In the genomic region with DNA sequence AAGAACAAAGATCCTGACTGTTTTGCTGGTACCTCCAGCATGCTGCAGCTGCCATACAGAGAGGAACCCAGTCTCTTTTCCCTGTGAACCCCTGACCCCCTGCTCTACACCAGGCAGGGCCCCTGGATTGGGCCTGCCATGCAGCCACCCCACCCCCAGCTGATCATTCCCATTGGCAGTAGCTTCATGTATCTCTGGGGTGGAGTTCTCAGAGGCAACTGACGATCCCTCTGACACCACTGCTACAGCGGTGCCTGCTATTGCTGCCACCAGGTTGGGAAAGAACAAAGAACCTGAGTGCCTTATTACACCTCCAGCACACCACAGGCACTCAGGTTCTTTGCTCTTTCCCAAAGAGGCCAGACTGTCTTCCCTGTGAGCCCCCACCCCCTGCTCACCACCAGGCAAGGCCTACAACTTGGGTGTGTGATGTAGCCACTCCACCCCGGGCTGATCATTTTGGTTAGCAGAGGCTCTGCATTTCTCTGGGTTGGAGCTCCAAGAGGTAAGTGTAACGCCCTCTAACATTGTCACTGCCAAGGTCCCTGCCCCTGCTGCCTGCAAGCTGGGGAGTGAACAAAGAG, we compare ENCODE assay signal across 8 cellular contexts.
DNase-seq lines count a peak whose midpoint lies in the region; ATAC-seq, FAIRE-seq and TF ChIP-seq lines count a peak whose summit lies in the region.
"Not testable (repeated sequence)": the region's sequence is repeated elsewhere in the genome, so short reads cannot be mapped to it uniquely, and the experiment has no call there.

No MANE protein-coding gene starts in this region.

- TF ChIP-seq EP300 in A549 (IDR thresholded peaks at IDR 0.05); gastroesophageal sphincter (IDR thresholded peaks at IDR 0.05); upper lobe of left lung (IDR thresholded peaks at IDR 0.05): not testable (repeated sequence)

- FAIRE-seq in A549 (lab: Jason Lieb, UNC): not testable (repeated sequence)

- H2AK5ac ChIP-seq in trophoblast cell (ENCODE audit: low read length): not testable (repeated sequence)

- not testable (repeated sequence) for H3K4me3 ChIP-seq in A549; HCT116 (replicated peaks in 1 of 2; ENCODE audit: low read depth in 1 of 2, low read length in 2 of 2); gastroesophageal sphincter; mucosa of descending colon; trophoblast cell (ENCODE audit: low read depth, low read length); upper lobe of left lung

- H3K9me2 ChIP-seq in HCT116 (ENCODE audit: insufficient read depth): not testable (repeated sequence)

- H2BK5ac ChIP-seq in trophoblast cell (ENCODE audit: low read depth, low read length, poor library complexity): not testable (repeated sequence)

- TF ChIP-seq CTCF in A549 (IDR thresholded peaks at IDR 0.05); HCT116 (IDR thresholded peaks at IDR 0.05 in 2 of 3, conservative IDR thresholded peaks at IDR 0.05 in 1 of 3; ENCODE audit: borderline replicate concordance in 1 of 3, insufficient read depth in 1 of 3, low read depth in 2 of 3, low read length in 2 of 3); gastroesophageal sphincter (IDR thresholded peaks at IDR 0.05); mucosa of descending colon (IDR thresholded peaks at IDR 0.05); upper lobe of left lung (IDR thresholded peaks at IDR 0.05): not testable (repeated sequence)

- H3K4me2 ChIP-seq in A549 (peak overlapping the region; percentile 18; the same call in 2 of the 3 replicates), HCT116 (ENCODE audit: low read length) (peak overlapping the region; percentile 17)
- not testable (repeated sequence) for H3K4me2 ChIP-seq in trophoblast cell (ENCODE audit: low read length)

- H2BK120ac ChIP-seq in trophoblast cell (ENCODE audit: insufficient read depth, low read length, poor library complexity): not testable (repeated sequence)

- POLR2A ChIA-PET in A549 (lab: Yijun Ruan, JAX); HCT116 (lab: Charles Lee); T-cell (lab: Charles Lee): not testable (repeated sequence)

- not testable (repeated sequence) for H3K14ac ChIP-seq in trophoblast cell (ENCODE audit: low read length)

- not testable (repeated sequence) for BruUV-seq in HCT116 (replicated peaks; lab: Mats Ljungman, UMichigan)

- H3K27me3 Mint-ChIP-seq in T-cell; activated T-helper 17 cell treated with anti-CD3 and anti-CD28 coated beads, Interleukin-2, amount 50 U/mL, for 72 hours: not testable (repeated sequence)

- not testable (repeated sequence) for H3K9me3 Mint-ChIP-seq in T-cell; activated T-helper 17 cell treated with anti-CD3 and anti-CD28 coated beads, Interleukin-2, amount 50 U/mL, for 72 hours

- H3K27ac ChIP-seq in A549: peak overlapping the region; percentile 34 to 57; a peak in 5 of 6 replicates
- peak overlapping the region; percentile 65 for H3K27ac ChIP-seq in HCT116 (ENCODE audit: low read depth, low read length)
- not testable (repeated sequence) for H3K27ac ChIP-seq in gastroesophageal sphincter; trophoblast cell (ENCODE audit: low read depth, low read length); upper lobe of left lung

- peak overlapping the region; percentile 4; the same call in 1 of the 2 replicates for H3K9ac ChIP-seq in HCT116 (ENCODE audit: low read length)
- not testable (repeated sequence) for H3K9ac ChIP-seq in trophoblast cell (ENCODE audit: low read length)

- not testable (repeated sequence) for H3K79me2 ChIP-seq in HCT116 (ENCODE audit: insufficient read depth, low read length); trophoblast cell (ENCODE audit: control insufficient read depth, insufficient read depth, low read length, poor library complexity)

- H3K23ac ChIP-seq in trophoblast cell (ENCODE audit: low read length): not testable (repeated sequence)

- not testable (repeated sequence) for H3K18ac ChIP-seq in trophoblast cell (ENCODE audit: low read length)

- not testable (repeated sequence) for H2AFZ ChIP-seq in HCT116 (ENCODE audit: low read depth, low read length, poor library complexity, severe bottlenecking); trophoblast cell (ENCODE audit: insufficient read depth, low read length, poor library complexity)

- H3K4me3 Mint-ChIP-seq in T-cell; activated T-helper 17 cell treated with anti-CD3 and anti-CD28 coated beads, Interleukin-2, amount 50 U/mL, for 72 hours: not testable (repeated sequence)

- WGBS in A549 (ENCODE audit: missing lambda C conversion rate): 81% methylated on average over 3 of the region's 4 CpGs
- 80 to 93% methylated on average over 1 to 3 of the region's 4 CpGs for WGBS in gastroesophageal sphincter (ENCODE audit: low coverage in 1 of 2), 2 donors
- WGBS in trophoblast cell (ENCODE audit: extremely low coverage, insufficient coverage, insufficient read length): no CpG with 5 or more reads among the region's 4 CpGs
- WGBS in upper lobe of left lung, 2 donors: 92% methylated on average over 2 to 3 of the region's 4 CpGs

- peak overlapping the region; percentile 7 for H4K8ac ChIP-seq in trophoblast cell (ENCODE audit: low read depth, low read length)

- peak overlapping the region; percentile 85 to 92 for H3K27ac Mint-ChIP-seq in T-cell
- H3K27ac Mint-ChIP-seq in activated T-helper 17 cell treated with anti-CD3 and anti-CD28 coated beads, Interleukin-2, amount 50 U/mL, for 72 hours: not testable (repeated sequence)

- H2BK12ac ChIP-seq in trophoblast cell (ENCODE audit: low read length): not testable (repeated sequence)

- not testable (repeated sequence) for H4K20me1 ChIP-seq in HCT116 (ENCODE audit: insufficient read depth)

- H3K9me3 ChIP-seq in A549; HCT116 (ENCODE audit: control insufficient read depth in 1 of 2, insufficient read depth in 1 of 2, low read depth in 1 of 2, low read length in 2 of 2); gastroesophageal sphincter; mucosa of descending colon; trophoblast cell (ENCODE audit: insufficient read depth, low read depth, low read length); upper lobe of left lung: not testable (repeated sequence)

- H4K12ac ChIP-seq in trophoblast cell (ENCODE audit: low read depth, low read length): not testable (repeated sequence)

- H3K4ac ChIP-seq in trophoblast cell (ENCODE audit: low read depth, low read length): not testable (repeated sequence)

- H3K4me1 Mint-ChIP-seq in T-cell: peaks cover 5 to 35% (median 24%) of the 10 kb centered on the region in 3 donors
- not testable (repeated sequence) for H3K4me1 Mint-ChIP-seq in activated T-helper 17 cell treated with anti-CD3 and anti-CD28 coated beads, Interleukin-2, amount 50 U/mL, for 72 hours

- not testable (repeated sequence) for H3K79me1 ChIP-seq in trophoblast cell (ENCODE audit: low read length)

- not testable (repeated sequence) for TF ChIP-seq POLR2A in A549 (IDR thresholded peaks at IDR 0.05; ENCODE audit: low read length); HCT116 (IDR thresholded peaks at IDR 0.05; ENCODE audit: borderline replicate concordance, extremely low read depth, insufficient read depth, insufficient read length); gastroesophageal sphincter (IDR thresholded peaks at IDR 0.05); upper lobe of left lung (IDR thresholded peaks at IDR 0.05)

- not testable (repeated sequence) for H3K36me3 Mint-ChIP-seq in T-cell; activated T-helper 17 cell treated with anti-CD3 and anti-CD28 coated beads, Interleukin-2, amount 50 U/mL, for 72 hours (ENCODE audit: low read depth)

- H4K91ac ChIP-seq in trophoblast cell (ENCODE audit: low read depth, low read length): not testable (repeated sequence)

- CTCF ChIA-PET in A549 (lab: Yijun Ruan, JAX); HCT116 (lab: Charles Lee); T-cell (lab: Charles Lee): not testable (repeated sequence)

- RAD21 ChIA-PET in HCT116 (lab: Charles Lee; ENCODE audit: low non-redundant PET in 1 of 2, low total read pairs in 2 of 2, uncharacterized antibody in 2 of 2, unreplicated experiment in 2 of 2): not testable (repeated sequence)

- DNase-seq in A549 (ENCODE audit: low read depth in 1 of 2, low spot score in 1 of 2); HCT116 (ENCODE audit: low read depth, low spot score); mucosa of descending colon; trophoblast cell; upper lobe of left lung: not testable (repeated sequence)
- DNase-seq in T-cell: peak in 1 of 34 experiments; percentile 8

- not testable (repeated sequence) for H3K36me3 ChIP-seq in HCT116 (ENCODE audit: control insufficient read depth in 1 of 2, insufficient read depth in 2 of 2, low read length in 2 of 2); gastroesophageal sphincter; mucosa of descending colon (ENCODE audit: low read depth); trophoblast cell (ENCODE audit: control insufficient read depth in 1 of 2, insufficient read depth in 2 of 2, low read length in 2 of 2); upper lobe of left lung

- H3K4me1 ChIP-seq in A549 (peaks cover 40% of the 10 kb centered on the region), HCT116 (ENCODE audit: control insufficient read depth in 1 of 2, insufficient read depth in 2 of 2, low read length in 2 of 2) (peaks cover 38 to 43% of the 10 kb centered on the region in 2 experiments)
- not testable (repeated sequence) for H3K4me1 ChIP-seq in gastroesophageal sphincter; mucosa of descending colon (ENCODE audit: low read depth); trophoblast cell (ENCODE audit: control insufficient read depth in 1 of 2, insufficient read depth in 2 of 2, low read length in 2 of 2); upper lobe of left lung

- not testable (repeated sequence) for TF ChIP-seq RAD21 in A549 (conservative IDR thresholded peaks at IDR 0.05 in 1 of 2, IDR thresholded peaks at IDR 0.05 in 1 of 2); HCT116 (IDR thresholded peaks at IDR 0.05; ENCODE audit: low read depth)

- H3K27me3 ChIP-seq in HCT116 (ENCODE audit: insufficient read depth, low read length); gastroesophageal sphincter; trophoblast cell (ENCODE audit: insufficient read depth, low read length); upper lobe of left lung: not testable (repeated sequence)

- intact Hi-C loops in HCT116 (cut with micrococcal nuclease); mucosa of descending colon (cut with DNase I, micrococcal nuclease): not testable (repeated sequence)

- ATAC-seq in A549; HCT116; T-cell (replicated peaks in 1 of 4): not testable (repeated sequence)
- peak; percentile 9 for ATAC-seq in activated T-helper 17 cell treated with anti-CD3 and anti-CD28 coated beads, Interleukin-2, amount 50 U/mL, for 72 hours (replicated peaks)
- ATAC-seq in gastroesophageal sphincter (peak; percentile 27), mucosa of descending colon (peak; percentile 8), upper lobe of left lung (ENCODE audit: low FRiP score in 2 of 2) (peak; percentile 32 to 51)
